In the genomic region with DNA sequence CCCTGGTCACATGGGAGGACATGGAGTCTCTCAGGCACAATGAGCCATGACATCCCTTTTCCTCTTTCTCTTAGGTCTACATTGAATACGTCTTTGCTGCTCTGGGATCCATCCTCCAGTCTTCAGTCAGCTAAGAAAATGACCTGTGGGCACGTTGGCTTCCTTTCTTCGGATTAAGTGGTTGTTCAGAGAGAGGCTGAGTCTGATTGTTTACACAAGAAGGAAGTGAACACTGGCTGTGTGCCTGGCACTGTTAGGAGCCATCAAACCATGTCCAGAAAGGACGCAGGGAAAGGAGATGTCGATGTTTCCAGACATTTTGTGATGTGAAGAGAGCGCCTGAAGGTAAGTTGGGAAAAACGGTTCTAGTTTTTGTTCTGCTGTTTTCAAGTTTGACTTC, we compare ENCODE assay signal across 12 cellular contexts.
DNase-seq lines count a peak whose midpoint lies in the region; ATAC-seq and TF ChIP-seq lines count a peak whose summit lies in the region.
"Had no signal": no experiment of that assay in that cellular context is flagged by ENCODE, and none has a peak within 500 bp of the region (broad histone marks: within the 10 kb centered on the region; RNA-seq: fewer than 3 reads in every experiment).

No MANE protein-coding gene starts in this region.

- H3K9me3 ChIP-seq in esophagus squamous epithelium = peaks cover 0 to 5% (median 0%) of the 10 kb centered on the region in 3 donors

- intact Hi-C loops in esophagus squamous epithelium (cut with DNase I) = no loop called here

- TF ChIP-seq CTCF in chondrocyte (IDR thresholded peaks at IDR 0.05) (no peak), esophagus squamous epithelium (IDR thresholded peaks at IDR 0.05) (no peak)

- H3K36me3 Mint-ChIP-seq in chondrocyte (ENCODE audit: low read depth) = peaks cover 2% of the 10 kb centered on the region

- peaks cover 0 to 16% (median 0%) of the 10 kb centered on the region in 4 donors for H3K27me3 ChIP-seq in esophagus squamous epithelium

- H3K27ac ChIP-seq in esophagus squamous epithelium = no peak overlapping the region

- H3K27me3 Mint-ChIP-seq in chondrocyte (ENCODE audit: low read depth) = no peaks in the 10 kb centered on the region

- peaks cover 40% of the 10 kb centered on the region for H3K4me1 Mint-ChIP-seq in chondrocyte (ENCODE audit: low read depth)

- 14 to 18% methylated on average over 7 of the region's 7 CpGs for WGBS in esophagus squamous epithelium, 2 donors

- peak overlapping the region; percentile 38 for H3K27ac Mint-ChIP-seq in chondrocyte (ENCODE audit: unreplicated experiment)
- H3K27ac Mint-ChIP-seq: activated CD8-positive, alpha-beta T cell treated with anti-CD3 and anti-CD28 coated beads, Interleukin-2, amount 10 ng/mL, durations not matched to agents 7 days and 5 days had no signal

- H3K4me1 ChIP-seq in esophagus squamous epithelium = peaks cover 0 to 19% (median under 1%) of the 10 kb centered on the region in 3 donors

- peak; percentile 47 for DNase-seq in DMS53 (lab: John Stamatoyannopoulos, UW)
- DNase-seq in NCI-H2029 treated with DMSO at 0.1 percent for 48 hours (lab: John Stamatoyannopoulos, UW) = peak; percentile 87
- DNase-seq in chondrocyte (ENCODE audit: low spot score) = no peak
- no peak for DNase-seq in left lobe of liver (ENCODE audit: low spot score)
- DNase-seq in KG1 (lab: John Stamatoyannopoulos, UW) = no peak
- DNase-seq in esophagus squamous epithelium (lab: John Stamatoyannopoulos, UW) = no peak
- DNase-seq: activated CD8-positive, alpha-beta T cell treated with anti-CD3 and anti-CD28 coated beads, Interleukin-2, amount 10 ng/mL, durations not matched to agents 7 days and 5 days; activated naive CD4-positive, alpha-beta T cell treated with Interleukin-2 at 50 U/mL for 16 hours; retina; SIG-M5 had no signal

- H3K4me3 ChIP-seq in esophagus squamous epithelium = no peak overlapping the region

- no peak for TF ChIP-seq POLR2A in esophagus squamous epithelium (IDR thresholded peaks at IDR 0.05)

- peaks cover 8% of the 10 kb centered on the region for H3K9me3 Mint-ChIP-seq in chondrocyte (ENCODE audit: low read depth)

- no peaks in the 10 kb centered on the region for H3K36me3 ChIP-seq in esophagus squamous epithelium

- ATAC-seq in left lobe of liver (peak; percentile 30), GM21529 (IDR thresholded peaks at IDR 0.05; ENCODE audit: unreplicated experiment) (no peak), GM21381 (IDR thresholded peaks at IDR 0.05; ENCODE audit: unreplicated experiment) (no peak)
- ATAC-seq: activated CD8-positive, alpha-beta T cell treated with anti-CD3 and anti-CD28 coated beads, Interleukin-2, amount 10 ng/mL, durations not matched to agents 7 days and 5 days had no signal

- no peak overlapping the region for H3K4me3 Mint-ChIP-seq in chondrocyte (ENCODE audit: unreplicated experiment)
- H3K4me3 Mint-ChIP-seq: activated CD8-positive, alpha-beta T cell treated with anti-CD3 and anti-CD28 coated beads, Interleukin-2, amount 10 ng/mL, durations not matched to agents 7 days and 5 days had no signal

Comparison
In these comparisons a context has a peak if more than half of its experiments do, and no peak if none do; other contexts are left out.
1. DNase-seq: peak in DMS53 (single experiment) and NCI-H2029 treated with DMSO at 0.1 percent for 48 hours (single experiment); none in chondrocyte (single experiment), left lobe of liver (single experiment), KG1 (single experiment) and esophagus squamous epithelium (single experiment).